In genomic region chr12:87814625-87815024, GRCh38 we compare ENCODE assay signal across 18 cellular contexts.
"Had no signal": no experiment of that assay in that cellular context is flagged by ENCODE, and none has a peak within 500 bp of the region (broad histone marks: within the 10 kb centered on the region; RNA-seq: fewer than 3 reads in every experiment).

No MANE protein-coding gene starts in this region.

- H3K9me3 ChIP-seq: body of pancreas, gastroesophageal sphincter, heart right ventricle, transverse colon had no signal

- H3K9me3 Mint-ChIP-seq: activated CD4-positive, alpha-beta memory T cell treated with anti-CD3 and anti-CD28 coated beads for 36 hours; activated T-cell treated with anti-CD3 and anti-CD28 coated beads, Interleukin-2, amount 50 U/mL, for 24 hours; T-helper 1 cell treated with Interleukin-12 subunit alpha and Interleukin-12 subunit beta and Interleukin-4 antibody, amounts not matched to agents 30 μg/mL and 1 μg/mL, for 36 hours had no signal

- ATAC-seq: body of pancreas; gastroesophageal sphincter; heart right ventricle; naive thymus-derived CD8-positive, alpha-beta T cell had no signal

- H3K4me1 ChIP-seq: body of pancreas, gastroesophageal sphincter, heart right ventricle, transverse colon had no signal

- H3K4me1 Mint-ChIP-seq: central memory CD8-positive, alpha-beta T cell; naive thymus-derived CD8-positive, alpha-beta T cell had no signal

- H3K4me3 Mint-ChIP-seq: activated CD4-positive, alpha-beta memory T cell treated with anti-CD3 and anti-CD28 coated beads for 36 hours; activated T-cell treated with anti-CD3 and anti-CD28 coated beads, Interleukin-2, amount 50 U/mL, for 24 hours; central memory CD8-positive, alpha-beta T cell; naive thymus-derived CD8-positive, alpha-beta T cell; T-helper 1 cell treated with Interleukin-12 subunit alpha and Interleukin-12 subunit beta and Interleukin-4 antibody, amounts not matched to agents 30 μg/mL and 1 μg/mL, for 36 hours had no signal

- H3K27ac Mint-ChIP-seq: activated CD4-positive, alpha-beta memory T cell treated with anti-CD3 and anti-CD28 coated beads for 36 hours; activated T-cell treated with anti-CD3 and anti-CD28 coated beads, Interleukin-2, amount 50 U/mL, for 24 hours; naive thymus-derived CD8-positive, alpha-beta T cell; T-helper 1 cell treated with Interleukin-12 subunit alpha and Interleukin-12 subunit beta and Interleukin-4 antibody, amounts not matched to agents 30 μg/mL and 1 μg/mL, for 36 hours had no signal

- H3K36me3 ChIP-seq: gastroesophageal sphincter, heart right ventricle, transverse colon, WERI-Rb-1 had no signal

- H3K27ac ChIP-seq: body of pancreas, gastroesophageal sphincter, heart right ventricle, transverse colon, WERI-Rb-1 had no signal

- H3K27me3 Mint-ChIP-seq: activated CD4-positive, alpha-beta memory T cell treated with anti-CD3 and anti-CD28 coated beads for 36 hours; activated T-cell treated with anti-CD3 and anti-CD28 coated beads, Interleukin-2, amount 50 U/mL, for 24 hours; central memory CD8-positive, alpha-beta T cell had no signal

- H3K4me3 ChIP-seq: body of pancreas, gastroesophageal sphincter, heart right ventricle, lung, transverse colon had no signal

- H3K36me3 Mint-ChIP-seq: activated CD4-positive, alpha-beta memory T cell treated with anti-CD3 and anti-CD28 coated beads for 36 hours; naive thymus-derived CD8-positive, alpha-beta T cell had no signal

- H3K27me3 ChIP-seq: body of pancreas, gastroesophageal sphincter, heart right ventricle, transverse colon had no signal

- DNase-seq: activated CD4-positive, alpha-beta memory T cell treated with anti-CD3 and anti-CD28 coated beads for 36 hours; activated naive CD4-positive, alpha-beta T cell treated with anti-CD3 and anti-CD28 coated beads, Interleukin-2, amount 50 U/mL, for 16 hours; activated T-cell treated with anti-CD3 and anti-CD28 coated beads, Interleukin-2, amount 50 U/mL, for 24 hours; body of pancreas; cortex of kidney; effector CD4-positive, alpha-beta T cell; heart right ventricle; naive thymus-derived CD8-positive, alpha-beta T cell; posterior cingulate gyrus; retina; stimulated activated CD4-positive, alpha-beta T cell treated with anti-CD3 and anti-CD28 coated beads, Interleukin-4, amount 100 ng/mL, for 24 hours; stimulated activated naive CD4-positive, alpha-beta T cell treated with Interleukin-2 at 50 U/mL for 16 hours; transverse colon; WERI-Rb-1 had no signal
